ENCODE assay signal across 17 cellular contexts in the genomic region with DNA sequence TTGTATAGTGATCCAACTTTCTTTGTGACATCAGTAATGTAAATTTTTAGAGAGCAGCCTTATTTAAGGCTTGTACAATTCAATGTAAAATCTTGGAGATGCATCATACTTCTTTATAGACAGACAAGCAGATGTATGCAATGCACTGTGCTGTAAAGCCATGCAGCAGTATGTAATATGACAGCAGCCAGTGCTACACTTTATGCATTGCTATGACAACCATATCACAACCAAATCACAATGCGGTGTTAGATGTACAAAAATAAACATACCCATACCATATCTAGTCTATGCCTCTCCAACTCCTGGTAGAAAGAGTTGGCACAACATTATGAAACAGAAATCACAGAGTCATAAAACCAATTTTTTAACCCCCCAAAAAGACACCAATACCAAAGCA.
DNase-seq lines count a peak whose midpoint lies in the region; ATAC-seq, FAIRE-seq and TF ChIP-seq lines count a peak whose summit lies in the region.
"Had no signal": no experiment of that assay in that cellular context is flagged by ENCODE, and none has a peak within 500 bp of the region (broad histone marks: within the 10 kb centered on the region; RNA-seq: fewer than 3 reads in every experiment).

No MANE protein-coding gene starts in this region.

- H3K9me3 ChIP-seq in mucosa of descending colon (no peaks in the 10 kb centered on the region), upper lobe of right lung (no peaks in the 10 kb centered on the region)
- H3K9me3 ChIP-seq: MG63 had no signal

- no peak overlapping the region for H3K27ac ChIP-seq in upper lobe of right lung
- H3K27ac ChIP-seq: C4-2B had no signal

- ATAC-seq in mucosa of descending colon (peak; percentile 18), GM21786 (IDR thresholded peaks at IDR 0.05; ENCODE audit: unreplicated experiment) (no peak), HG03521 (IDR thresholded peaks at IDR 0.05; ENCODE audit: unreplicated experiment) (no peak), upper lobe of right lung (no peak)
- ATAC-seq: T-helper 17 cell had no signal

- no peaks in the 10 kb centered on the region for H3K27me3 ChIP-seq in upper lobe of right lung
- H3K27me3 ChIP-seq: MG63 had no signal

- intact Hi-C loops in mucosa of descending colon (cut with DNase I, micrococcal nuclease) (no loop called here), upper lobe of right lung (cut with DNase I) (no loop called here)

- H3K4me1 ChIP-seq in mucosa of descending colon (ENCODE audit: low read depth) (no peaks in the 10 kb centered on the region), upper lobe of right lung (no peaks in the 10 kb centered on the region)

- H3K36me3 ChIP-seq in mucosa of descending colon (ENCODE audit: low read depth) (no peaks in the 10 kb centered on the region), upper lobe of right lung (peaks cover 43% of the 10 kb centered on the region)
- H3K36me3 ChIP-seq: MG63 had no signal

- peak; percentile 18 to 54 for DNase-seq in NCI-H2081 (lab: John Stamatoyannopoulos, UW)
- no peak for DNase-seq in NCI-H2081 treated with DMSO at 0.1 percent for 48 hours (lab: John Stamatoyannopoulos, UW)
- no peak for DNase-seq in HTR-8/SVneo (ENCODE audit: insufficient read length, low spot score)
- peak; percentile 59 to 65 for DNase-seq in NCI-H526 (lab: John Stamatoyannopoulos, UW)
- no peak for DNase-seq in mucosa of descending colon
- DNase-seq in upper lobe of right lung = no peak
- DNase-seq: COR-L47, GOT3, MG63, NCI-H1105, NCI-H187 treated with DMSO at 0.1 percent for 48 hours, NCI-H524 treated with DMSO at 0.1 percent for 48 hours, SHP77, T-helper 17 cell had no signal

- no peak overlapping the region for H3K4me3 ChIP-seq in mucosa of descending colon
- no peak overlapping the region for H3K4me3 ChIP-seq in upper lobe of right lung
- H3K4me3 ChIP-seq: MG63 had no signal

- peak; percentile 33 for FAIRE-seq in HTR-8/SVneo (lab: Jason Lieb, UNC)

- TF ChIP-seq CTCF in mucosa of descending colon (IDR thresholded peaks at IDR 0.05) (no peak), upper lobe of right lung (IDR thresholded peaks at IDR 0.05) (no peak)

Comparison
In these comparisons a context has a peak if more than half of its experiments do, and no peak if none do; other contexts are left out.
1. DNase-seq: peak in NCI-H2081 (2 of 2) and NCI-H526 (2 of 2); none in NCI-H2081 treated with DMSO at 0.1 percent for 48 hours (single experiment), HTR-8/SVneo (single experiment), mucosa of descending colon (0 of 3) and upper lobe of right lung (single experiment).